ENCODE assay signal across 16 cellular contexts in genomic region chr9:88745281-88746001, GRCh38.
DNase-seq lines count a peak whose midpoint lies in the region; ATAC-seq and TF ChIP-seq lines count a peak whose summit lies in the region.
"Had no signal": no experiment of that assay in that cellular context is flagged by ENCODE, and none has a peak within 500 bp of the region (broad histone marks: within the 10 kb centered on the region; RNA-seq: fewer than 3 reads in every experiment).

No MANE protein-coding gene starts in this region.

- 80 to 98% methylated on average over 1 to 2 of the region's 2 CpGs for WGBS in endodermal cell (ENCODE audit: insufficient coverage in 1 of 2, insufficient read length in 1 of 2), 2 experiments

- H3K9me3 ChIP-seq in Karpas-422 (ENCODE audit: low read length): no peaks in the 10 kb centered on the region
- H3K9me3 ChIP-seq in fibroblast of lung (ENCODE audit: control insufficient read depth, insufficient read depth, low read depth, low read length): no peaks in the 10 kb centered on the region
- H3K9me3 ChIP-seq in endodermal cell (ENCODE audit: control insufficient read depth, low read length): peaks cover 11% of the 10 kb centered on the region

- H3K36me3 Mint-ChIP-seq in nephron progenitor cell (ENCODE audit: low read depth): peaks cover 10% of the 10 kb centered on the region
- no peaks in the 10 kb centered on the region for H3K36me3 Mint-ChIP-seq in endodermal cell (ENCODE audit: low read depth)
- H3K36me3 Mint-ChIP-seq: IgD-negative memory B cell had no signal

- H3K27me3 Mint-ChIP-seq in nephron progenitor cell (ENCODE audit: low read depth, poor library complexity) (no peaks in the 10 kb centered on the region), endodermal cell (ENCODE audit: insufficient read depth) (no peaks in the 10 kb centered on the region)

- H3K4me1 ChIP-seq in Karpas-422 (ENCODE audit: low read length) (peaks cover 6% of the 10 kb centered on the region; the same call in 1 of the 2 replicates), fibroblast of lung (ENCODE audit: control insufficient read depth, extremely low read depth, insufficient read depth, low read length) (peaks cover 35% of the 10 kb centered on the region), endodermal cell (ENCODE audit: control insufficient read depth, insufficient read depth, low read length) (peaks cover 3% of the 10 kb centered on the region)

- peaks cover 20% of the 10 kb centered on the region for H3K9me3 Mint-ChIP-seq in nephron progenitor cell
- peaks cover 10% of the 10 kb centered on the region for H3K9me3 Mint-ChIP-seq in endodermal cell

- H4K20me1 ChIP-seq in Karpas-422 (ENCODE audit: insufficient read depth, low read depth, low read length) (no peaks in the 10 kb centered on the region), fibroblast of lung (ENCODE audit: control insufficient read depth, extremely low read depth, insufficient read depth, low read length) (no peaks in the 10 kb centered on the region)

- H3K4me1 Mint-ChIP-seq in nephron progenitor cell: peaks cover 82% of the 10 kb centered on the region
- H3K4me1 Mint-ChIP-seq in endodermal cell: peaks cover 31% of the 10 kb centered on the region
- H3K4me1 Mint-ChIP-seq: activated CD4-positive, alpha-beta T cell treated with anti-CD3 and anti-CD28 coated beads for 36 hours; IgD-negative memory B cell had no signal

- H3K27ac ChIP-seq in Karpas-422 (ENCODE audit: low read length) (no peak overlapping the region), fibroblast of lung (ENCODE audit: insufficient read depth, low read length) (peak overlapping the region; percentile 31), endodermal cell (ENCODE audit: low read depth, low read length) (no peak overlapping the region)

- no peak overlapping the region for H3K4me3 ChIP-seq in AG09309 (ENCODE audit: control insufficient read depth, low read depth, low read length)
- no peak overlapping the region for H3K4me3 ChIP-seq in Karpas-422 (ENCODE audit: low read length)
- no peak overlapping the region for H3K4me3 ChIP-seq in fibroblast of lung (replicated peaks in 1 of 4; ENCODE audit: control extremely low read depth in 1 of 4, insufficient read depth in 1 of 4, low read depth in 3 of 4, low read length in 4 of 4)
- H3K4me3 ChIP-seq in endodermal cell (ENCODE audit: low read length): no peak overlapping the region

- H3K9me2 ChIP-seq in Karpas-422 (replicated peaks; ENCODE audit: insufficient read depth, low read length): no peaks in the 10 kb centered on the region

- no peaks in the 10 kb centered on the region for H3K36me3 ChIP-seq in Karpas-422 (ENCODE audit: insufficient read depth, low read length)
- no peaks in the 10 kb centered on the region for H3K36me3 ChIP-seq in fibroblast of lung (ENCODE audit: control insufficient read depth, insufficient read depth, low read length)
- no peaks in the 10 kb centered on the region for H3K36me3 ChIP-seq in endodermal cell (ENCODE audit: control insufficient read depth, insufficient read depth, low read length)

- H3K4me3 Mint-ChIP-seq in nephron progenitor cell (no peak overlapping the region), endodermal cell (no peak overlapping the region)
- H3K4me3 Mint-ChIP-seq: activated CD4-positive, alpha-beta T cell treated with anti-CD3 and anti-CD28 coated beads for 36 hours; IgD-negative memory B cell had no signal

- H3K79me2 ChIP-seq in Karpas-422 (ENCODE audit: low read length): no peaks in the 10 kb centered on the region
- H3K79me2 ChIP-seq in fibroblast of lung (ENCODE audit: control insufficient read depth, insufficient read depth, low read length): no peaks in the 10 kb centered on the region

- H3K27me3 ChIP-seq in Karpas-422 (ENCODE audit: low read length) (no peaks in the 10 kb centered on the region), fibroblast of lung (ENCODE audit: control insufficient read depth, insufficient read depth, low read length) (no peaks in the 10 kb centered on the region), endodermal cell (ENCODE audit: control insufficient read depth, insufficient read depth, low read length, poor library complexity, severe bottlenecking) (no peaks in the 10 kb centered on the region)

- H3K27ac Mint-ChIP-seq in nephron progenitor cell (peak overlapping the region; percentile 98), endodermal cell (no peak overlapping the region)
- H3K27ac Mint-ChIP-seq: activated CD4-positive, alpha-beta T cell treated with anti-CD3 and anti-CD28 coated beads for 36 hours had no signal

- H3K4me2 ChIP-seq in Karpas-422 (ENCODE audit: low read depth, low read length, poor library complexity, severe bottlenecking) (no peak overlapping the region), fibroblast of lung (ENCODE audit: extremely low read depth, insufficient read depth, low read length) (no peak overlapping the region)

- DNase-seq in AG09309 (ENCODE audit: low read depth) (peak; percentile 98), Karpas-422 (peak; percentile 50), fibroblast of lung (ENCODE audit: low read depth in 2 of 2) (peak; percentile 59 to 99), nephron progenitor cell (no peak), endodermal cell (no peak), putamen (ENCODE audit: low spot score) (no peak)
- DNase-seq: activated CD4-positive, alpha-beta T cell treated with anti-CD3 and anti-CD28 coated beads for 36 hours; activated T-cell treated with anti-CD3 and anti-CD28 coated beads, Interleukin-2, amount 50 U/mL, for 1 hour; effector CD8-positive, alpha-beta T cell; GDM1; mammary epithelial cell; NCI-H1417 treated with DMSO at 0.1 percent for 48 hours; stimulated activated CD4-positive, alpha-beta T cell treated with anti-CD3 and anti-CD28 coated beads, Interleukin-2, amount 100 ng/mL, for 48 hours had no signal

- H3K9ac ChIP-seq in Karpas-422 (ENCODE audit: low read length) (no peak overlapping the region), fibroblast of lung (ENCODE audit: insufficient read depth, low read length) (no peak overlapping the region), endodermal cell (ENCODE audit: extremely low read depth, low read length, poor library complexity, severe bottlenecking) (no peak overlapping the region)

- TF ChIP-seq CTCF in AG09309 (IDR thresholded peaks at IDR 0.05; ENCODE audit: control insufficient read depth, insufficient read depth, low read depth, low read length, missing control alignments) (no peak), fibroblast of lung (conservative IDR thresholded peaks at IDR 0.05 in 1 of 2, IDR thresholded peaks at IDR 0.05 in 1 of 2; ENCODE audit: low read depth in 1 of 2, low read length in 2 of 2) (no peak), nephron progenitor cell (IDR thresholded peaks at IDR 0.05) (no peak), endodermal cell (conservative IDR thresholded peaks at IDR 0.05) (no peak)

- H2AFZ ChIP-seq in Karpas-422 (ENCODE audit: low read length): no peak overlapping the region
- no peak overlapping the region for H2AFZ ChIP-seq in fibroblast of lung (ENCODE audit: low read length)

- no peak for ATAC-seq in GM21723 (IDR thresholded peaks at IDR 0.05; ENCODE audit: unreplicated experiment)
- ATAC-seq in GM19035 (IDR thresholded peaks at IDR 0.05; ENCODE audit: unreplicated experiment): no peak
- ATAC-seq: activated CD4-positive, alpha-beta T cell treated with anti-CD3 and anti-CD28 coated beads for 36 hours had no signal

Comparison
In these comparisons a context has a peak if more than half of its experiments do, and no peak if none do; other contexts are left out.
1. DNase-seq: peak in AG09309 (single experiment), Karpas-422 (single experiment) and fibroblast of lung (2 of 2); none in nephron progenitor cell (single experiment), endodermal cell (single experiment) and putamen (single experiment).